Comparison of ENCODE assay signal across 8 cellular contexts in genomic region chr2:239399404-239399999, GRCh38. TPM values are rescaled to one million over a fixed set of nuclear protein-coding genes. Genes with fewer than 3 reads are reported as not detected.
DNase-seq lines count a peak whose midpoint lies in the region; ATAC-seq and TF ChIP-seq lines count a peak whose summit lies in the region.

No MANE protein-coding gene starts in this region.

- H3K36me3 ChIP-seq in Loucy (ENCODE audit: insufficient read depth, low read length) (no peaks in the 10 kb centered on the region), vagina (no peaks in the 10 kb centered on the region)

- H3K27ac Mint-ChIP-seq in activated CD4-positive, alpha-beta T cell treated with anti-CD3 and anti-CD28 coated beads, Interleukin-2, amount 10 ng/mL, durations not matched to agents 7 days and 5 days: peak overlapping the region; percentile 95
- no peak overlapping the region for H3K27ac Mint-ChIP-seq in endothelial cell (ENCODE audit: unreplicated experiment)
- H3K27ac Mint-ChIP-seq in natural killer cell: peak overlapping the region; percentile 84 to 89

- CTCF ChIA-PET in activated CD4-positive, alpha-beta T cell treated with anti-CD3 and anti-CD28 coated beads, Interleukin-2, amount 10 ng/mL, durations not matched to agents 7 days and 5 days (lab: Charles Lee): interaction anchor here (1.0 kb wide), 1 partner anchor 18 kb away, joined by 4 read pairs; no protein-coding TSS in a partner anchor

- peak overlapping the region; percentile 85 for H3K4me2 ChIP-seq in Loucy (ENCODE audit: low read depth, low read length, poor library complexity, severe bottlenecking)

- no peak overlapping the region for H2AFZ ChIP-seq in Loucy (ENCODE audit: low read length)

- POLR2A ChIA-PET in activated CD4-positive, alpha-beta T cell treated with anti-CD3 and anti-CD28 coated beads, Interleukin-2, amount 10 ng/mL, durations not matched to agents 7 days and 5 days (lab: Charles Lee): no interaction called here

- peak overlapping the region; percentile 60 for H3K27ac ChIP-seq in vagina

- H3K9me3 ChIP-seq in Loucy (ENCODE audit: insufficient read depth, low read depth, low read length): no peaks in the 10 kb centered on the region
- H3K9me3 ChIP-seq in vagina: no peaks in the 10 kb centered on the region

- TF ChIP-seq CTCF in Loucy (conservative IDR thresholded peaks at IDR 0.05; ENCODE audit: low read length) (no peak), endothelial cell (IDR thresholded peaks at IDR 0.05; ENCODE audit: unreplicated experiment) (no peak), natural killer cell (IDR thresholded peaks at IDR 0.05) (no peak), vagina (IDR thresholded peaks at IDR 0.05) (no peak)

- H3K4me3 Mint-ChIP-seq in activated CD4-positive, alpha-beta T cell treated with anti-CD3 and anti-CD28 coated beads, Interleukin-2, amount 10 ng/mL, durations not matched to agents 7 days and 5 days: peak overlapping the region; percentile 92
- peak overlapping the region; percentile 92 for H3K4me3 Mint-ChIP-seq in endothelial cell (ENCODE audit: unreplicated experiment)
- peak overlapping the region; percentile 91 for H3K4me3 Mint-ChIP-seq in natural killer cell

- no peaks in the 10 kb centered on the region for H3K27me3 ChIP-seq in Loucy (ENCODE audit: insufficient read depth, low read length, poor library complexity, severe bottlenecking)
- no peaks in the 10 kb centered on the region for H3K27me3 ChIP-seq in vagina

- peaks cover 27% of the 10 kb centered on the region for H3K4me1 ChIP-seq in Loucy (ENCODE audit: insufficient read depth, low read length, poor library complexity, severe bottlenecking)
- H3K4me1 ChIP-seq in vagina: peaks cover 34% of the 10 kb centered on the region

- H3K4me1 Mint-ChIP-seq in activated CD4-positive, alpha-beta T cell treated with anti-CD3 and anti-CD28 coated beads, Interleukin-2, amount 10 ng/mL, durations not matched to agents 7 days and 5 days: peaks cover 51% of the 10 kb centered on the region
- peaks cover 23% of the 10 kb centered on the region for H3K4me1 Mint-ChIP-seq in endothelial cell (ENCODE audit: unreplicated experiment)
- H3K4me1 Mint-ChIP-seq in natural killer cell: peaks cover 25 to 48% of the 10 kb centered on the region in 2 donors

- peak; percentile 4 for DNase-seq in Caki2 (ENCODE audit: low read depth)
- peak; percentile 63 for DNase-seq in activated CD4-positive, alpha-beta T cell treated with anti-CD3 and anti-CD28 coated beads, Interleukin-2, amount 10 ng/mL, durations not matched to agents 7 days and 5 days
- DNase-seq in endothelial cell (ENCODE audit: low spot score): no peak
- DNase-seq in natural killer cell: peak; percentile 41
- DNase-seq in vagina (ENCODE audit: extremely low spot score in 2 of 2): no peak
- no peak for DNase-seq in HCEC 1CT
- DNase-seq in NCI-H1436 (lab: John Stamatoyannopoulos, UW): no peak

- peaks cover 12% of the 10 kb centered on the region for H3K36me3 Mint-ChIP-seq in activated CD4-positive, alpha-beta T cell treated with anti-CD3 and anti-CD28 coated beads, Interleukin-2, amount 10 ng/mL, durations not matched to agents 7 days and 5 days (ENCODE audit: low read depth)
- H3K36me3 Mint-ChIP-seq in endothelial cell (ENCODE audit: low read depth, unreplicated experiment): no peaks in the 10 kb centered on the region
- no peaks in the 10 kb centered on the region for H3K36me3 Mint-ChIP-seq in natural killer cell

- no peak for TF ChIP-seq POLR2A in vagina (IDR thresholded peaks at IDR 0.05)

- no peaks in the 10 kb centered on the region for H3F3A ChIP-seq in Loucy (ENCODE audit: low read depth)

- peak overlapping the region; percentile 64 for H3K9ac ChIP-seq in Loucy (ENCODE audit: low read depth, low read length, poor library complexity, severe bottlenecking)

- no peak for ATAC-seq in natural killer cell

- H3K9me3 Mint-ChIP-seq in activated CD4-positive, alpha-beta T cell treated with anti-CD3 and anti-CD28 coated beads, Interleukin-2, amount 10 ng/mL, durations not matched to agents 7 days and 5 days: peaks cover 2% of the 10 kb centered on the region
- no peaks in the 10 kb centered on the region for H3K9me3 Mint-ChIP-seq in endothelial cell (ENCODE audit: unreplicated experiment)
- H3K9me3 Mint-ChIP-seq in natural killer cell: no peaks in the 10 kb centered on the region

- intact Hi-C loops in natural killer cell (cut with micrococcal nuclease): no loop called here
- intact Hi-C loops in vagina (cut with DNase I): no loop called here

- in situ Hi-C loops in Caki2 (cut with HindIII; ENCODE audit: low pct_unique_long_range_greater_than_20kb, low sequenced_read_pairs): no loop called here

- H4K20me1 ChIP-seq in Loucy (ENCODE audit: insufficient read depth, low read length, poor library complexity, severe bottlenecking): peaks cover 33% of the 10 kb centered on the region

- H3K4me3 ChIP-seq in Loucy (ENCODE audit: low read length, poor library complexity, severe bottlenecking) (peak overlapping the region; percentile 80), vagina (peak overlapping the region; percentile 53 to 77)

- peaks cover 48% of the 10 kb centered on the region for H3K79me2 ChIP-seq in Loucy (ENCODE audit: insufficient read depth, low read length)

- no peaks in the 10 kb centered on the region for H3K9me2 ChIP-seq in Loucy (replicated peaks; ENCODE audit: low read depth, low read length)

- peaks cover 3% of the 10 kb centered on the region for H3K27me3 Mint-ChIP-seq in activated CD4-positive, alpha-beta T cell treated with anti-CD3 and anti-CD28 coated beads, Interleukin-2, amount 10 ng/mL, durations not matched to agents 7 days and 5 days
- H3K27me3 Mint-ChIP-seq in endothelial cell (ENCODE audit: unreplicated experiment) (peaks cover 6% of the 10 kb centered on the region), natural killer cell (ENCODE audit: low read depth in 2 of 2) (no peaks in the 10 kb centered on the region)

RNA-seq across cellular contexts. Expression of gene HDAC4, which starts 1.3 kb away (rescaled TPM):
- total RNA-seq in Caki2 (2014; rRNA removed; shearing (Covaris generic); ENCODE audit: low replicate concordance): 5.6 and 16.0 TPM in 2 replicates
- 10 to 100 TPM; 57.1 to 68.4 TPM for total RNA-seq in activated CD4-positive, alpha-beta T cell treated with anti-CD3 and anti-CD28 coated beads, Interleukin-2, amount 10 ng/mL, durations not matched to agents 7 days and 5 days
- 26.0 TPM for total RNA-seq in endothelial cell (ENCODE audit: unreplicated experiment)
- 100 to 1,000 TPM in 2 of 3 donors, 10 to 100 TPM in 1; 74.9 to 105 (median 100) TPM for total RNA-seq in natural killer cell
- total RNA-seq in vagina: 76.6 TPM

Comparison
In these comparisons a context has a peak if more than half of its experiments do, and no peak if none do; other contexts are left out.
1. DNase-seq: peak in Caki2 (single experiment), activated CD4-positive, alpha-beta T cell treated with anti-CD3 and anti-CD28 coated beads, Interleukin-2, amount 10 ng/mL, durations not matched to agents 7 days and 5 days (single experiment) and natural killer cell (single experiment); none in endothelial cell (single experiment), vagina (0 of 2), HCEC 1CT (single experiment) and NCI-H1436 (single experiment).
2. Peak in every context shown above with its lines, with median percentiles within 50 percentile points of each other: H3K4me3 Mint-ChIP-seq.